Comparison of ENCODE assay signal across 8 cellular contexts in genomic region chr3:197736491-197737318, GRCh38. TPM values are rescaled to one million over a fixed set of nuclear protein-coding genes. Genes with fewer than 3 reads are reported as not detected.
DNase-seq lines count a peak whose midpoint lies in the region; ATAC-seq and TF ChIP-seq lines count a peak whose summit lies in the region.

TSS of gene RUBCN (minus strand) at chr3:197736904. CDS start at chr3:197736719, 185 bp downstream.

- peak; percentile 78 for DNase-seq in CMK (ENCODE audit: low read depth)
- DNase-seq in HS-5 (ENCODE audit: low read depth): peak; percentile 69
- DNase-seq in NK-92 (lab: John Stamatoyannopoulos, UW; ENCODE audit: unreplicated experiment): peak; percentile 59
- DNase-seq in activated CD8-positive, alpha-beta memory T cell treated with anti-CD3 and anti-CD28 coated beads for 1 hour (ENCODE audit: extremely low read depth in 1 of 2, low read depth in 1 of 2): peak; percentile 81 to 85
- peak; percentile 91 for DNase-seq in effector CD4-positive, alpha-beta T cell
- DNase-seq in lung (ENCODE audit: low spot score): peak; percentile 96
- DNase-seq in stimulated activated CD4-positive, alpha-beta T cell treated with anti-CD3 and anti-CD28 coated beads, TNF-alpha, amount 100 ng/mL, for 24 hours (ENCODE audit: low read depth in 3 of 3): peak; percentile 88 to 94 (median 89)

- H3K27me3 ChIP-seq in lung (ENCODE audit: control insufficient read depth, insufficient read depth): no peaks in the 10 kb centered on the region

- peak within 1 kb of the TSS; percentile 88 to 92 for H3K27ac ChIP-seq in lung (ENCODE audit: low read depth in 1 of 2, low read length in 1 of 2)

- peaks cover 0 to 4% of the 10 kb centered on the region in 2 donors for H3K4me1 ChIP-seq in lung (ENCODE audit: control insufficient read depth in 2 of 2, insufficient read depth in 2 of 2, low read length in 2 of 2)

- H3K9me3 ChIP-seq in lung (ENCODE audit: control insufficient read depth in 2 of 2, insufficient read depth in 1 of 2, low read length in 1 of 2): no peaks in the 10 kb centered on the region

- peak; percentile 71 for ATAC-seq in GM19468 (IDR thresholded peaks at IDR 0.05; ENCODE audit: extremely low read depth, unreplicated experiment)
- ATAC-seq in lung (ENCODE audit: insufficient read depth, low FRiP score): peak; percentile 100

- peak within 1 kb of the TSS; percentile 80 for H3K4me3 ChIP-seq in lung

- no peak for TF ChIP-seq CTCF in lung (IDR thresholded peaks at IDR 0.05; ENCODE audit: control extremely low read depth, extremely low read depth)

- 1% methylated on average over 84 to 92 of the region's 92 CpGs for whole genome bisulfite sequencing in lung, 2 donors

- no peaks in the 10 kb centered on the region for H3K36me3 ChIP-seq in lung (ENCODE audit: control insufficient read depth in 2 of 2, insufficient read depth in 2 of 2, low read length in 2 of 2)

RNA-seq across cellular contexts. Expression of gene RUBCN, which starts in this region (rescaled TPM):
- 10 to 100 TPM; 19.7 to 34.1 TPM for total RNA-seq in lung
- polyA plus RNA-seq in lung: 10 to 100 TPM; 11.9 to 13.0 TPM

Comparison
In these comparisons a context has a peak if more than half of its experiments do, and no peak if none do; other contexts are left out.
1. Peak in every context shown above with its lines: DNase-seq, ATAC-seq, H3K4me3 ChIP-seq and H3K27ac ChIP-seq.